ENCODE assay signal across 8 cellular contexts in the genomic region with DNA sequence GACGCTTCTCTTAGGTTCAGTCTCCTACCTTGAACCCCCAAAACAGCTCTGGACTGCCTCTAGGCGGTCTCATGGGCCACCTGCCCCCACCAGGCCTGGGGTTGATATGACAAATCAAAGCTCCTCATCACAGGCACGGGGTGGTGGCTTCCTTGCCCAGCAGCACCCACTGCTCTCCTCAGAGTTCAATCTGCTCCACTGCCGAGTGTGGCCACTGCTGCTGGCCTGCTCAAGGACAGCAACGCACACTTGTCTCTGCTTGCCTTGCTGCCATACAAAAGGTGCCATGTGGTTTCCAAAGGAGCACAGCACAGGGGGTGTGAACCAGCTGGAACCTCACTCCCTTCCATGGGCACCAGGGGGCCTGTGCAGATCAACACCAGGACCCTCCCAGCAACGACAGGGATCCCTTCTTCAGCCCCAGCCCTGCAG. TPM values are rescaled to one million over a fixed set of nuclear protein-coding genes. Genes with fewer than 3 reads are reported as not detected.
DNase-seq lines count a peak whose midpoint lies in the region; ATAC-seq, FAIRE-seq and TF ChIP-seq lines count a peak whose summit lies in the region.
"Had no signal": no experiment of that assay in that cellular context is flagged by ENCODE, and none has a peak within 500 bp of the region (broad histone marks: within the 10 kb centered on the region; RNA-seq: fewer than 3 reads in every experiment).

No MANE protein-coding gene starts in this region.

- H3K79me2 ChIP-seq in PC-9 (ENCODE audit: low read depth), result no peaks in the 10 kb centered on the region

- no peak overlapping the region for H2AFZ ChIP-seq in PC-9

- no peaks in the 10 kb centered on the region for H4K20me1 ChIP-seq in PC-9 (ENCODE audit: insufficient read depth)

- no peak for DNase-seq in PC-9
- DNase-seq in fibroblast of pulmonary artery (ENCODE audit: low read depth), result no peak
- DNase-seq in substantia nigra (lab: John Stamatoyannopoulos, UW), result peak in 1 of 49 donors; percentile 12
- DNase-seq in stimulated activated CD4-positive, alpha-beta T cell treated with anti-CD3 and anti-CD28 coated beads, Interleukin-4, amount 100 ng/mL, for 4 hours, result no peak
- DNase-seq in GM12891 (ENCODE audit: insufficient read length, low spot score), result no peak
- DNase-seq: activated CD4-positive, alpha-beta T cell treated with anti-CD3 and anti-CD28 coated beads for 4 hours had no signal

- H3K4me2 ChIP-seq in PC-9, result no peak overlapping the region

- H3K4me1 ChIP-seq in PC-9 (replicated peaks; ENCODE audit: insufficient read depth), result no peaks in the 10 kb centered on the region

- no peak for FAIRE-seq in GM12891 (lab: Jason Lieb, UNC)

- TF ChIP-seq CTCF in GM12875 (IDR thresholded peaks at IDR 0.05; ENCODE audit: borderline replicate concordance, insufficient read depth, low read depth, low read length) (peak; percentile 28; the same call in 1 of the 2 replicates), PC-9 (conservative IDR thresholded peaks at IDR 0.05) (0 out of 2 replicates have a peak, but pooled peaks have one; percentile 44), fibroblast of pulmonary artery (IDR thresholded peaks at IDR 0.05; ENCODE audit: low read length, missing control alignments) (peak; percentile 25)

- no peaks in the 10 kb centered on the region for H3K9me3 ChIP-seq in PC-9 (ENCODE audit: insufficient read depth, low read depth)

- no TSS peak for BruUV-seq in PC-9 (replicated peaks; lab: Mats Ljungman, UMichigan)

- POLR2A ChIA-PET in PC-9 (lab: Charles Lee; ENCODE audit: unreplicated experiment), result no interaction called here

- intact Hi-C loops in PC-9 (cut with micrococcal nuclease; ENCODE audit: unreplicated experiment), result loop anchor here (1.0 kb wide), 2 partner anchors 32 to 53 kb away; no protein-coding TSS in a partner anchor

- CTCF ChIA-PET in PC-9 (lab: Charles Lee), result interaction anchor here (0.8 to 1.1 kb wide), 2 partner anchors 14 to 53 kb away, joined by 3 read pairs; no protein-coding TSS in a partner anchor

- no peak for TF ChIP-seq POLR2A in GM12891 (IDR thresholded peaks at IDR 0.05; ENCODE audit: low read depth, low read length)

- H3K9me2 ChIP-seq in PC-9 (ENCODE audit: insufficient read depth), result no peaks in the 10 kb centered on the region

- no peaks in the 10 kb centered on the region for H3F3A ChIP-seq in PC-9 (ENCODE audit: insufficient read depth, low read depth)

- peaks cover 3% of the 10 kb centered on the region; the same call in 1 of the 2 replicates for H3K27me3 ChIP-seq in PC-9 (ENCODE audit: insufficient read depth, low read depth)

- H3K27ac ChIP-seq in PC-9, result no peak overlapping the region
- H3K27ac ChIP-seq in substantia nigra (ENCODE audit: low read depth, low read length, poor library complexity, severe bottlenecking), result peak overlapping the region; percentile 30

- H3K4me3 ChIP-seq in GM12875 (ENCODE audit: low read depth, low read length), result no peak overlapping the region
- H3K4me3 ChIP-seq in PC-9, result no peak overlapping the region
- H3K4me3 ChIP-seq in fibroblast of pulmonary artery (replicated peaks; ENCODE audit: low read depth, low read length), result no peak overlapping the region

- ATAC-seq in GM19328 (IDR thresholded peaks at IDR 0.05; ENCODE audit: unreplicated experiment), result no peak

- H3K36me3 ChIP-seq in PC-9 (ENCODE audit: low read depth), result no peaks in the 10 kb centered on the region

TF ChIP-seq in GM12891, 5 proteins besides CTCF, POLR2A, EP300 and RAD21:
- TF ChIP-seq POLR2AphosphoS5 (IDR thresholded peaks at IDR 0.05; ENCODE audit: low read depth, low read length) (no peak), TAF1 (IDR thresholded peaks at IDR 0.05; ENCODE audit: low read depth, low read length) (no peak), POU2F2 (IDR thresholded peaks at IDR 0.05; ENCODE audit: low read depth, low read length) (no peak), SPI1 (IDR thresholded peaks at IDR 0.05; ENCODE audit: low read depth, low read length) (no peak), PAX5 (IDR thresholded peaks at IDR 0.05; ENCODE audit: insufficient read depth, low read length, severe bottlenecking) (no peak)

RNA-seq across cellular contexts. Expression of a gene that starts 10.2 kb away (rescaled TPM):
- not detected in 2 replicates for total RNA-seq in PC-9 (2021)
- 0.22 TPM for polyA plus RNA-seq in GM12891 (2012; ENCODE audit: low read depth, missing spikeins)

RNA-seq across cellular contexts. Expression of a gene that starts 18.9 kb away (rescaled TPM):
- not detected in 2 replicates for total RNA-seq in PC-9 (2021)
- polyA plus RNA-seq in GM12891 (2012; ENCODE audit: low read depth, missing spikeins), result 0.18 TPM

RNA-seq across cellular contexts. Expression of a gene that starts 28.3 kb away (rescaled TPM):
- total RNA-seq in PC-9 (2021), result 2.5 and 3.1 TPM in 2 replicates
- polyA plus RNA-seq in GM12891 (2012; ENCODE audit: low read depth, missing spikeins), result 1.2 TPM

RNA-seq across cellular contexts. Expression of a gene that starts 41.5 kb away (rescaled TPM):
- total RNA-seq in PC-9 (2021), result not detected in 2 replicates
- polyA plus RNA-seq in GM12891 (2012; ENCODE audit: low read depth, missing spikeins), result not detected

RNA-seq across cellular contexts. Expression of a gene that starts 46.9 kb away (rescaled TPM):
- total RNA-seq in PC-9 (2021), result 29.1 and 31.4 TPM in 2 replicates
- polyA plus RNA-seq in GM12891 (2012; ENCODE audit: low read depth, missing spikeins), result 9.1 TPM
